1 cellular context compared by ENCODE assay signal in the genomic region with DNA sequence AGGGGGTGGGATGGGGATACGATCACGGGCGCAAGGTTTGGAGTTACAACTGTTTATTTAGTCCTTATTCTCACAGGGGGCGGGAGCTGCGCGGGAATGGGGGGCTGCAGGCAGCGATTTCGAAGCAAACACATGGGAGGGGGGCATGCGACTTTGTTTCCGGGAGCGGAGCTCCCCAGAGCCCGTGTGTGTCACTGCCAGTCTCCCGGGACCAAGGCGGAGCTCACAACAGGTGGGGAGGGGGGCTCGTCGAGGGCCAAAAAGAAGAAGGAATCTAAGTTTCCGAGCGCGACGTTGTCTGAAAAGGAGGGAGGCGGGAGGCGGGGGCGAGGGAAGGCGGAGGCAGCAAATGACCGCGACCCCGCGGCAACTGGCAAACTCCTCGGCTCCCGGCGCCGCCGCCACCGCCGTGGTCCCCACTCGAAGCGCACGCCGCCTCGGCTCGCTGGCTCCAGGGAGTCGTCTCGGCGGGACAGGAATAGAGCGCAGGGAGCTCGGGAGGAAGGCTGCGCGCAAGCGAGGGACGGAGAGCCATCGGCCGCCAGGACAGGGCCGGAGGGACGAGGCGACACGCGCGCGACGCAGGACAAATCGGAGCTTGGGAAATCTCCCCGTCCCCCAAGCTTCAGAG.
A peak's percentile ranks its signal among the peaks of the same experiment; 100 is the strongest.
TF ChIP-seq lines count a peak whose summit lies in the region.

No MANE protein-coding gene starts in this region.

TF ChIP-seq in HepG2, 621 proteins besides CTCF, POLR2A, EP300 and RAD21 (continued from another document and continues in another):
- TF ChIP-seq PLSCR1 (CRISPR knock-in tag; IDR thresholded peaks at IDR 0.05; ENCODE audit: borderline replicate concordance) (no peak), KAT7 (CRISPR knock-in tag; IDR thresholded peaks at IDR 0.05; ENCODE audit: borderline replicate concordance) (peak; percentile 86; the same call in 1 of the 2 replicates), GZF1 (CRISPR knock-in tag; IDR thresholded peaks at IDR 0.05) (0 out of 2 replicates have a peak, but pooled peaks have one; percentile 44), ZFP90 (CRISPR knock-in tag; IDR thresholded peaks at IDR 0.05; ENCODE audit: borderline replicate concordance) (peak; percentile 26; the same call in 1 of the 2 replicates), WIZ (CRISPR knock-in tag; IDR thresholded peaks at IDR 0.05) (peak; percentile 38; the same call in 1 of the 2 replicates), GABPB1 (CRISPR knock-in tag; IDR thresholded peaks at IDR 0.05) (peak; percentile 71; the same call in 1 of the 2 replicates), POLR2AphosphoS5 (IDR thresholded peaks at IDR 0.05; ENCODE audit: low read depth, low read length) (peak; percentile 48), KMT2A (CRISPR knock-in tag; IDR thresholded peaks at IDR 0.05) (peak; percentile 91), HNF1B (CRISPR knock-in tag; IDR thresholded peaks at IDR 0.05) (peak; percentile 36), SP2 (CRISPR knock-in tag; IDR thresholded peaks at IDR 0.05) (0 out of 2 replicates have a peak, but pooled peaks have one; percentile 19), SRY (CRISPR knock-in tag; IDR thresholded peaks at IDR 0.05) (peak; percentile 70; the same call in 1 of the 2 replicates), TFDP2 (CRISPR knock-in tag; IDR thresholded peaks at IDR 0.05) (peak; percentile 41; the same call in 1 of the 2 replicates), ZNF234 (CRISPR knock-in tag; conservative IDR thresholded peaks at IDR 0.05) (0 out of 2 replicates have a peak, but pooled peaks have one; percentile 13), MXI1 (IDR thresholded peaks at IDR 0.05; ENCODE audit: borderline replicate concordance, low read depth, low read length) (peak; percentile 33; the same call in 1 of the 3 replicates), KLF6 (CRISPR knock-in tag; IDR thresholded peaks at IDR 0.05) (0 out of 2 replicates have a peak, but pooled peaks have one; percentile 13), ZNF7 (CRISPR knock-in tag; IDR thresholded peaks at IDR 0.05) (no peak), LCORL (IDR thresholded peaks at IDR 0.05) (no peak), LCORL (CRISPR knock-in tag; IDR thresholded peaks at IDR 0.05) (peak; percentile 44; the same call in 1 of the 2 replicates), ZMYM2 (CRISPR knock-in tag; IDR thresholded peaks at IDR 0.05) (no peak), TAF15 (IDR thresholded peaks at IDR 0.05; ENCODE audit: low read depth, low read length, poor library complexity, severe bottlenecking) (peak; percentile 1), SKIL (CRISPR knock-in tag; IDR thresholded peaks at IDR 0.05; ENCODE audit: borderline replicate concordance) (peak; percentile 58; the same call in 1 of the 2 replicates), ZNF709 (CRISPR knock-in tag; IDR thresholded peaks at IDR 0.05) (peak; percentile 67), ZNF850 (CRISPR knock-in tag; conservative IDR thresholded peaks at IDR 0.05) (no peak), SAP130 (CRISPR knock-in tag; IDR thresholded peaks at IDR 0.05; ENCODE audit: low read depth) (peak; percentile 68), SP5 (CRISPR knock-in tag; IDR thresholded peaks at IDR 0.05; ENCODE audit: borderline replicate concordance, low read depth) (0 out of 2 replicates have a peak, but pooled peaks have one; percentile 26), ZMYM3 (CRISPR knock-in tag; IDR thresholded peaks at IDR 0.05) (0 out of 2 replicates have a peak, but pooled peaks have one; percentile 31), DRAP1 (CRISPR knock-in tag; IDR thresholded peaks at IDR 0.05) (no peak), ZNF746 (CRISPR knock-in tag; IDR thresholded peaks at IDR 0.05) (no peak), BRCA1 (CRISPR knock-in tag; IDR thresholded peaks at IDR 0.05) (no peak), UBTF (CRISPR knock-in tag; IDR thresholded peaks at IDR 0.05) (peak; percentile 66), NKX3-1 (CRISPR knock-in tag; IDR thresholded peaks at IDR 0.05) (no peak), ZNF331 (CRISPR knock-in tag; IDR thresholded peaks at IDR 0.05) (0 out of 2 replicates have a peak, but pooled peaks have one; percentile 16)
- TF ChIP-seq, protein P1, sequence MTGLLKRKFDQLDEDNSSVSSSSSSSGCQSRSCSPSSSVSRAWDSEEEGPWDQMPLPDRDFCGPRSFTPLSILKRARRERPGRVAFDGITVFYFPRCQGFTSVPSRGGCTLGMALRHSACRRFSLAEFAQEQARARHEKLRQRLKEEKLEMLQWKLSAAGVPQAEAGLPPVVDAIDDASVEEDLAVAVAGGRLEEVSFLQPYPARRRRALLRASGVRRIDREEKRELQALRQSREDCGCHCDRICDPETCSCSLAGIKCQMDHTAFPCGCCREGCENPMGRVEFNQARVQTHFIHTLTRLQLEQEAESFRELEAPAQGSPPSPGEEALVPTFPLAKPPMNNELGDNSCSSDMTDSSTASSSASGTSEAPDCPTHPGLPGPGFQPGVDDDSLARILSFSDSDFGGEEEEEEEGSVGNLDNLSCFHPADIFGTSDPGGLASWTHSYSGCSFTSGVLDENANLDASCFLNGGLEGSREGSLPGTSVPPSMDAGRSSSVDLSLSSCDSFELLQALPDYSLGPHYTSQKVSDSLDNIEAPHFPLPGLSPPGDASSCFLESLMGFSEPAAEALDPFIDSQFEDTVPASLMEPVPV (CRISPR knock-in tag; IDR thresholded peaks at IDR 0.05), result no peak
- TF ChIP-seq, protein P2, sequence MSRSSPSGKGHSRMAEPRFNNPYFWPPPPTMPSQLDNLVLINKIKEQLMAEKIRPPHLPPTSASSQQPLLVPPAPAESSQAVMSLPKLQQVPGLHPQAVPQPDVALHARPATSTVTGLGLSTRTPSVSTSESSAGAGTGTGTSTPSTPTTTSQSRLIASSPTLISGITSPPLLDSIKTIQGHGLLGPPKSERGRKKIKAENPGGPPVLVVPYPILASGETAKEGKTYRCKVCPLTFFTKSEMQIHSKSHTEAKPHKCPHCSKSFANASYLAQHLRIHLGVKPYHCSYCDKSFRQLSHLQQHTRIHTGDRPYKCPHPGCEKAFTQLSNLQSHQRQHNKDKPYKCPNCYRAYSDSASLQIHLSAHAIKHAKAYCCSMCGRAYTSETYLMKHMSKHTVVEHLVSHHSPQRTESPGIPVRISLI (CRISPR knock-in tag; IDR thresholded peaks at IDR 0.05; ENCODE audit: borderline replicate concordance), result peak; percentile 22; the same call in 1 of the 2 replicates
